In genomic region chr22:19174106-19175025, GRCh38 we compare ENCODE assay signal across 8 cellular contexts. TPM values are rescaled to one million over a fixed set of nuclear protein-coding genes. Genes with fewer than 3 reads are reported as not detected.
A peak's percentile ranks its signal among the peaks of the same experiment; 100 is the strongest.
DNase-seq lines count a peak whose midpoint lies in the region; ATAC-seq and TF ChIP-seq lines count a peak whose summit lies in the region.

No MANE protein-coding gene starts in this region.

- BruUV-seq in PC-9 (replicated peaks; lab: Mats Ljungman, UMichigan), result no TSS peak

- TF ChIP-seq POLR2A in GM18505 (IDR thresholded peaks at IDR 0.05; ENCODE audit: borderline replicate concordance, extremely low read depth, insufficient read depth, insufficient read length), result no peak

- no peaks in the 10 kb centered on the region for H3K9me2 ChIP-seq in PC-9 (ENCODE audit: insufficient read depth)

- intact Hi-C loops in PC-9 (cut with micrococcal nuclease; ENCODE audit: unreplicated experiment), result loop anchor here (5.0 kb wide), 1 partner anchor 223 kb away; no protein-coding TSS in a partner anchor

- 0 out of 2 replicates have a peak, but pooled peaks cover 7% of the 10 kb centered on the region for H3K36me3 ChIP-seq in PC-9 (ENCODE audit: low read depth)

- peaks cover 38% of the 10 kb centered on the region; the same call in 1 of the 2 replicates for H3F3A ChIP-seq in PC-9 (ENCODE audit: insufficient read depth, low read depth)

- ATAC-seq in GM18505 (IDR thresholded peaks at IDR 0.05; ENCODE audit: unreplicated experiment), result no peak

- H3K9me3 ChIP-seq in PC-9 (ENCODE audit: insufficient read depth, low read depth), result no peaks in the 10 kb centered on the region

- H4K20me1 ChIP-seq in PC-9 (ENCODE audit: insufficient read depth), result peaks cover 41% of the 10 kb centered on the region

- peak; percentile 34 for DNase-seq in SKM-1 treated with dmso at 0.1 percent for 144 hours (lab: John Stamatoyannopoulos, UW; ENCODE audit: unreplicated experiment)
- no peak for DNase-seq in SKM-1 (lab: John Stamatoyannopoulos, UW; ENCODE audit: unreplicated experiment)
- peak; percentile 51 to 69 for DNase-seq in PC-9
- DNase-seq in fibroblast of the aortic adventitia (ENCODE audit: low read depth), result peak; percentile 82
- DNase-seq in smooth muscle cell of the brain vasculature (ENCODE audit: low read depth, low spot score), result peak; percentile 31
- no peak for DNase-seq in cerebellar nuclear complex (lab: John Stamatoyannopoulos, UW)
- DNase-seq in GM19238 (ENCODE audit: insufficient read length, low spot score), result no peak

- H3K79me2 ChIP-seq in PC-9 (ENCODE audit: low read depth), result peaks cover 68% of the 10 kb centered on the region

- H3K4me1 ChIP-seq in PC-9 (replicated peaks; ENCODE audit: insufficient read depth), result peaks cover 32% of the 10 kb centered on the region

- H3K4me3 ChIP-seq in PC-9, result no peak overlapping the region
- H3K4me3 ChIP-seq in fibroblast of the aortic adventitia (ENCODE audit: low read depth, low read length), result no peak overlapping the region

- POLR2A ChIA-PET in PC-9 (lab: Charles Lee; ENCODE audit: unreplicated experiment), result interaction anchor here (0.8 kb wide), 2 partner anchors 11 to 30 kb away, joined by 4 to 5 read pairs; partner anchors contain the start of gene ESS2

- peak overlapping the region; percentile 97 for H3K4me2 ChIP-seq in PC-9

- H3K27ac ChIP-seq in PC-9, result no peak overlapping the region

- H3K27me3 ChIP-seq in PC-9 (ENCODE audit: insufficient read depth, low read depth), result no peaks in the 10 kb centered on the region

- CTCF ChIA-PET in PC-9 (lab: Charles Lee), result interaction anchor here (1.2 kb wide), 1 partner anchor 30 kb away, joined by 3 read pairs; the partner anchor contains the start of gene ESS2

- TF ChIP-seq CTCF in PC-9 (conservative IDR thresholded peaks at IDR 0.05), result no peak
- TF ChIP-seq CTCF in fibroblast of the aortic adventitia (IDR thresholded peaks at IDR 0.05; ENCODE audit: insufficient read depth, low read length), result no peak

- H2AFZ ChIP-seq in PC-9, result no peak overlapping the region

RNA-seq across cellular contexts. Expression of gene SLC25A1, which starts 4.2 kb away (rescaled TPM):
- 79.1 and 79.9 TPM in 2 replicates for total RNA-seq in PC-9 (2021)
- total RNA-seq in fibroblast of the aortic adventitia (ENCODE audit: low replicate concordance), result 53.2 and 53.4 TPM in 2 replicates

RNA-seq across cellular contexts. Expression of gene GSC2, which starts 24.3 kb away (rescaled TPM):
- total RNA-seq in PC-9 (2021), result not detected in 2 replicates
- not detected in 2 replicates for total RNA-seq in fibroblast of the aortic adventitia (ENCODE audit: low replicate concordance)

RNA-seq across cellular contexts. Expression of gene ESS2, which starts 29.9 kb away (rescaled TPM):
- total RNA-seq in PC-9 (2021) (10.3 and 14.6 TPM in 2 replicates), fibroblast of the aortic adventitia (ENCODE audit: low replicate concordance) (13.9 and 20.1 TPM in 2 replicates)

RNA-seq across cellular contexts. Expression of gene TSSK2, which starts 43.3 kb away (rescaled TPM):
- not detected in 2 replicates for total RNA-seq in PC-9 (2021)
- total RNA-seq in fibroblast of the aortic adventitia (ENCODE audit: low replicate concordance), result not detected in 2 replicates

RNA-seq across cellular contexts. Expression of gene DGCR2, which starts 52.2 kb away (rescaled TPM):
- total RNA-seq in PC-9 (2021) (35.1 and 37.6 TPM in 2 replicates), fibroblast of the aortic adventitia (ENCODE audit: low replicate concordance) (29.2 and 42.7 TPM in 2 replicates)

Comparison
In these comparisons a context has a peak if more than half of its experiments do, and no peak if none do; other contexts are left out.
1. DNase-seq: peak in SKM-1 treated with dmso at 0.1 percent for 144 hours (single experiment), PC-9 (2 of 2), fibroblast of the aortic adventitia (single experiment) and smooth muscle cell of the brain vasculature (single experiment); none in SKM-1 (single experiment), cerebellar nuclear complex (0 of 2) and GM19238 (single experiment).